Comparison of ENCODE assay signal across 1 cellular context in genomic region chr22:33867118-33867863, GRCh38.
A peak's percentile ranks its signal among the peaks of the same experiment; 100 is the strongest.
TF ChIP-seq lines count a peak whose summit lies in the region.

No MANE protein-coding gene starts in this region.

TF ChIP-seq in HepG2, 621 proteins besides CTCF, POLR2A, EP300 and RAD21 (continued from another document):
- TF ChIP-seq ARID3A (IDR thresholded peaks at IDR 0.05; ENCODE audit: low read depth, low read length) (peak; percentile 59; the same call in 1 of the 2 replicates), FOSL2 (CRISPR knock-in tag; IDR thresholded peaks at IDR 0.05) (peak; percentile 84), PPARG (CRISPR knock-in tag; conservative IDR thresholded peaks at IDR 0.05) (peak; percentile 84), HNF4G (IDR thresholded peaks at IDR 0.05; ENCODE audit: borderline replicate concordance, low read depth, low read length) (peak; percentile 55; the same call in 1 of the 2 replicates), HNF4G (CRISPR knock-in tag; IDR thresholded peaks at IDR 0.05; ENCODE audit: borderline replicate concordance, low read depth) (no peak), NCOA5 (CRISPR knock-in tag; IDR thresholded peaks at IDR 0.05) (no peak), ZNF557 (CRISPR knock-in tag; IDR thresholded peaks at IDR 0.05) (no peak), SMC3 (IDR thresholded peaks at IDR 0.05; ENCODE audit: low read length) (no peak), PATZ1 (CRISPR knock-in tag; IDR thresholded peaks at IDR 0.05) (0 out of 2 replicates have a peak, but pooled peaks have one; percentile 40), HNF4A (CRISPR knock-in tag; IDR thresholded peaks at IDR 0.05) (peak; percentile 68), RFX5 (IDR thresholded peaks at IDR 0.05; ENCODE audit: low read depth, low read length) (peak; percentile 41; the same call in 1 of the 2 replicates), ZNF282 (IDR thresholded peaks at IDR 0.05; ENCODE audit: partially characterized antibody) (no peak), SAP130 (CRISPR knock-in tag; IDR thresholded peaks at IDR 0.05; ENCODE audit: low read depth) (peak; percentile 36), NFE2L2 (IDR thresholded peaks at IDR 0.05; ENCODE audit: low read length) (peak; percentile 60), ZNF292 (CRISPR knock-in tag; IDR thresholded peaks at IDR 0.05; ENCODE audit: borderline replicate concordance, low read depth) (0 out of 2 replicates have a peak, but pooled peaks have one; percentile 21), ZNF816 (CRISPR knock-in tag; IDR thresholded peaks at IDR 0.05; ENCODE audit: borderline replicate concordance) (no peak), ZNF383 (CRISPR knock-in tag; IDR thresholded peaks at IDR 0.05; ENCODE audit: borderline replicate concordance) (no peak), ZBTB7A (CRISPR knock-in tag; IDR thresholded peaks at IDR 0.05) (0 out of 2 replicates have a peak, but pooled peaks have one; percentile 22), SALL1 (CRISPR knock-in tag; IDR thresholded peaks at IDR 0.05) (peak; percentile 84), FOXA3 (CRISPR knock-in tag; IDR thresholded peaks at IDR 0.05) (peak; percentile 56; the same call in 1 of the 2 replicates), RFX1 (IDR thresholded peaks at IDR 0.05) (peak; percentile 32; the same call in 1 of the 2 replicates), MED1 (CRISPR knock-in tag; IDR thresholded peaks at IDR 0.05) (0 out of 2 replicates have a peak, but pooled peaks have one; percentile 25), TEAD2 (CRISPR knock-in tag; IDR thresholded peaks at IDR 0.05) (no peak), ZNF430 (CRISPR knock-in tag; IDR thresholded peaks at IDR 0.05) (no peak), RXRB (CRISPR knock-in tag; IDR thresholded peaks at IDR 0.05; ENCODE audit: borderline replicate concordance) (peak; percentile 51; the same call in 1 of the 2 replicates), ZNF501 (CRISPR knock-in tag; IDR thresholded peaks at IDR 0.05) (peak; percentile 40; the same call in 1 of the 2 replicates), ZSCAN30 (CRISPR knock-in tag; IDR thresholded peaks at IDR 0.05) (no peak), ZNF24 (IDR thresholded peaks at IDR 0.05) (peak; percentile 67; the same call in 1 of the 2 replicates), ZFP36L2 (CRISPR knock-in tag; IDR thresholded peaks at IDR 0.05) (no peak), KAT2B (IDR thresholded peaks at IDR 0.05; ENCODE audit: borderline replicate concordance, low read depth, low read length) (no peak), RXRA (CRISPR knock-in tag; IDR thresholded peaks at IDR 0.05) (0 out of 2 replicates have a peak, but pooled peaks have one; percentile 19), TEAD3 (CRISPR knock-in tag; optimal IDR thresholded peaks at IDR 0.05; ENCODE audit: borderline replicate concordance) (peak; percentile 11)
- TF ChIP-seq, protein P1, sequence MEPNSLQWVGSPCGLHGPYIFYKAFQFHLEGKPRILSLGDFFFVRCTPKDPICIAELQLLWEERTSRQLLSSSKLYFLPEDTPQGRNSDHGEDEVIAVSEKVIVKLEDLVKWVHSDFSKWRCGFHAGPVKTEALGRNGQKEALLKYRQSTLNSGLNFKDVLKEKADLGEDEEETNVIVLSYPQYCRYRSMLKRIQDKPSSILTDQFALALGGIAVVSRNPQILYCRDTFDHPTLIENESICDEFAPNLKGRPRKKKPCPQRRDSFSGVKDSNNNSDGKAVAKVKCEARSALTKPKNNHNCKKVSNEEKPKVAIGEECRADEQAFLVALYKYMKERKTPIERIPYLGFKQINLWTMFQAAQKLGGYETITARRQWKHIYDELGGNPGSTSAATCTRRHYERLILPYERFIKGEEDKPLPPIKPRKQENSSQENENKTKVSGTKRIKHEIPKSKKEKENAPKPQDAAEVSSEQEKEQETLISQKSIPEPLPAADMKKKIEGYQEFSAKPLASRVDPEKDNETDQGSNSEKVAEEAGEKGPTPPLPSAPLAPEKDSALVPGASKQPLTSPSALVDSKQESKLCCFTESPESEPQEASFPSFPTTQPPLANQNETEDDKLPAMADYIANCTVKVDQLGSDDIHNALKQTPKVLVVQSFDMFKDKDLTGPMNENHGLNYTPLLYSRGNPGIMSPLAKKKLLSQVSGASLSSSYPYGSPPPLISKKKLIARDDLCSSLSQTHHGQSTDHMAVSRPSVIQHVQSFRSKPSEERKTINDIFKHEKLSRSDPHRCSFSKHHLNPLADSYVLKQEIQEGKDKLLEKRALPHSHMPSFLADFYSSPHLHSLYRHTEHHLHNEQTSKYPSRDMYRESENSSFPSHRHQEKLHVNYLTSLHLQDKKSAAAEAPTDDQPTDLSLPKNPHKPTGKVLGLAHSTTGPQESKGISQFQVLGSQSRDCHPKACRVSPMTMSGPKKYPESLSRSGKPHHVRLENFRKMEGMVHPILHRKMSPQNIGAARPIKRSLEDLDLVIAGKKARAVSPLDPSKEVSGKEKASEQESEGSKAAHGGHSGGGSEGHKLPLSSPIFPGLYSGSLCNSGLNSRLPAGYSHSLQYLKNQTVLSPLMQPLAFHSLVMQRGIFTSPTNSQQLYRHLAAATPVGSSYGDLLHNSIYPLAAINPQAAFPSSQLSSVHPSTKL (CRISPR knock-in tag; IDR thresholded peaks at IDR 0.05): 0 out of 2 replicates have a peak, but pooled peaks have one; percentile 42
- TF ChIP-seq, protein P2, sequence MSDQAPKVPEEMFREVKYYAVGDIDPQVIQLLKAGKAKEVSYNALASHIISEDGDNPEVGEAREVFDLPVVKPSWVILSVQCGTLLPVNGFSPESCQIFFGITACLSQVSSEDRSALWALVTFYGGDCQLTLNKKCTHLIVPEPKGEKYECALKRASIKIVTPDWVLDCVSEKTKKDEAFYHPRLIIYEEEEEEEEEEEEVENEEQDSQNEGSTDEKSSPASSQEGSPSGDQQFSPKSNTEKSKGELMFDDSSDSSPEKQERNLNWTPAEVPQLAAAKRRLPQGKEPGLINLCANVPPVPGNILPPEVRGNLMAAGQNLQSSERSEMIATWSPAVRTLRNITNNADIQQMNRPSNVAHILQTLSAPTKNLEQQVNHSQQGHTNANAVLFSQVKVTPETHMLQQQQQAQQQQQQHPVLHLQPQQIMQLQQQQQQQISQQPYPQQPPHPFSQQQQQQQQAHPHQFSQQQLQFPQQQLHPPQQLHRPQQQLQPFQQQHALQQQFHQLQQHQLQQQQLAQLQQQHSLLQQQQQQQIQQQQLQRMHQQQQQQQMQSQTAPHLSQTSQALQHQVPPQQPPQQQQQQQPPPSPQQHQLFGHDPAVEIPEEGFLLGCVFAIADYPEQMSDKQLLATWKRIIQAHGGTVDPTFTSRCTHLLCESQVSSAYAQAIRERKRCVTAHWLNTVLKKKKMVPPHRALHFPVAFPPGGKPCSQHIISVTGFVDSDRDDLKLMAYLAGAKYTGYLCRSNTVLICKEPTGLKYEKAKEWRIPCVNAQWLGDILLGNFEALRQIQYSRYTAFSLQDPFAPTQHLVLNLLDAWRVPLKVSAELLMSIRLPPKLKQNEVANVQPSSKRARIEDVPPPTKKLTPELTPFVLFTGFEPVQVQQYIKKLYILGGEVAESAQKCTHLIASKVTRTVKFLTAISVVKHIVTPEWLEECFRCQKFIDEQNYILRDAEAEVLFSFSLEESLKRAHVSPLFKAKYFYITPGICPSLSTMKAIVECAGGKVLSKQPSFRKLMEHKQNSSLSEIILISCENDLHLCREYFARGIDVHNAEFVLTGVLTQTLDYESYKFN (CRISPR knock-in tag; conservative IDR thresholded peaks at IDR 0.05): peak; percentile 52
